In the genomic region with DNA sequence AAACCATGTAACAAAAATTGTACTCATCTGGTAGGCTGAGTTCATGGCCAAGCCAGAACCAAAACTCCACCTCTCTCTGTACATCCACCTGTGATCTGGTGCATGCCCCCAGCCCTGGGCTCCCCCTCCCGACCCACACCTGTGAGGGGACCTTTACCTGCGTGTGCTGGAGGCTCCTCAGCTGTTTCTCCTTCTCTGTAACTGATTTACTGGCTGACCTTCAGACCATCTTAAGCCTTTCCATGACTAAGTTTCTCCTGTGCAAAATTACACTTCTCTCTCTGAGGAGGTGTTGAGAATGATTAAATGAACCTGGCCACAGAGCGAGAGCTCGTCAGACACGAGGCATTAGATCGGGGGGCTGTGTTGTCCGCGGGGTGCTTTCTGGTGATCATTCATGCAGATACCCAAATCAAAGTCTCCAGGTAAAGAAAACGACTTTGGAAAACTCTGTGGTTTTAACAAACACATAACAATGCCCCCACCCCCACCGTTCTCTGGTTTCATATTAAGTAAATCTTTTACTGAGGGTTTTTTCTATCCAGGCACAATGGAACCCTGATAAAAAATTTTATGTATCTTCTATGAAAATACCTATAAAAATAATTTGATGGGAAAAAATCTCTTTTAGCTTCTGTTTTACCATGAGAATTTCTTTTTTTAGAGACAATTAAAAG, we compare ENCODE assay signal across 20 cellular contexts.
DNase-seq lines count a peak whose midpoint lies in the region; ATAC-seq, FAIRE-seq and TF ChIP-seq lines count a peak whose summit lies in the region.
"Had no signal": no experiment of that assay in that cellular context is flagged by ENCODE, and none has a peak within 500 bp of the region (broad histone marks: within the 10 kb centered on the region; RNA-seq: fewer than 3 reads in every experiment).

No MANE protein-coding gene starts in this region.

- H3K36me3 ChIP-seq in GM23338 (ENCODE audit: insufficient read depth) (no peaks in the 10 kb centered on the region), mesenchymal stem cell (ENCODE audit: control insufficient read depth in 1 of 2, insufficient read depth in 2 of 2, low read depth in 1 of 2, low read length in 2 of 2) (peaks cover 0 to 3% of the 10 kb centered on the region in 2 experiments)
- H3K36me3 ChIP-seq: heart left ventricle, SJSA1 had no signal

- H3K27me3 Mint-ChIP-seq in GM23338 (ENCODE audit: insufficient read depth, low read depth, poor library complexity), result no peaks in the 10 kb centered on the region
- H3K27me3 Mint-ChIP-seq: activated naive CD8-positive, alpha-beta T cell treated with anti-CD3 and anti-CD28 coated beads, Interleukin-2, amount 50 U/mL, for 24 hours; activated T-helper 17 cell treated with anti-CD3 and anti-CD28 coated beads, Interleukin-2, amount 50 U/mL, for 72 hours; CD4-positive, CD25-positive, alpha-beta regulatory T cell; stimulated activated naive CD8-positive, alpha-beta T cell treated with anti-CD3 and anti-CD28 coated beads, Interleukin-15, Interleukin-2, amounts not matched to agents 100 ng/mL and 50 ng/mL, for 24 hours had no signal

- H3K79me1 ChIP-seq in mesenchymal stem cell (replicated peaks; ENCODE audit: low read length, poor library complexity, severe bottlenecking), result peaks cover 23% of the 10 kb centered on the region

- H3K9me2 ChIP-seq in GM23338 (ENCODE audit: insufficient read depth), result no peaks in the 10 kb centered on the region

- H3K4ac ChIP-seq in mesenchymal stem cell (ENCODE audit: low read depth in 1 of 2, low read length in 2 of 2), result no peak overlapping the region

- no peak overlapping the region for H3K18ac ChIP-seq in mesenchymal stem cell (ENCODE audit: low read depth in 1 of 2, low read length in 2 of 2)

- H3F3A ChIP-seq in GM23338 (replicated peaks; ENCODE audit: low read depth), result no peaks in the 10 kb centered on the region

- no peaks in the 10 kb centered on the region for H3K79me2 ChIP-seq in GM23338 (replicated peaks; ENCODE audit: insufficient read depth)

- H3K4me3 Mint-ChIP-seq in GM23338, result no peak overlapping the region
- H3K4me3 Mint-ChIP-seq in stimulated activated effector memory CD8-positive, alpha-beta T cell treated with anti-CD3 and anti-CD28 coated beads, Interleukin-12 subunit alpha, Interleukin-12 subunit beta, amount 100 ng/mL, for 72 hours, result no peak overlapping the region
- H3K4me3 Mint-ChIP-seq: activated naive CD8-positive, alpha-beta T cell treated with anti-CD3 and anti-CD28 coated beads, Interleukin-2, amount 50 U/mL, for 24 hours; activated T-helper 17 cell treated with anti-CD3 and anti-CD28 coated beads, Interleukin-2, amount 50 U/mL, for 72 hours; CD4-positive, CD25-positive, alpha-beta regulatory T cell; stimulated activated naive CD8-positive, alpha-beta T cell treated with anti-CD3 and anti-CD28 coated beads, Interleukin-15, Interleukin-2, amounts not matched to agents 100 ng/mL and 50 ng/mL, for 24 hours had no signal

- H2AK5ac ChIP-seq in mesenchymal stem cell (ENCODE audit: low read length, severe bottlenecking), result no peak overlapping the region

- no peak for ATAC-seq in GM23338
- no peak for ATAC-seq in stimulated activated effector memory CD8-positive, alpha-beta T cell treated with anti-CD3 and anti-CD28 coated beads, Interleukin-12 subunit alpha, Interleukin-12 subunit beta, amount 100 ng/mL, for 72 hours
- no peak for ATAC-seq in HG03159 (IDR thresholded peaks at IDR 0.05; ENCODE audit: unreplicated experiment)
- no peak for ATAC-seq in SK-N-SH treated with all-trans-retinoic acid at 6 μM for 48 hours
- ATAC-seq: activated naive CD8-positive, alpha-beta T cell treated with anti-CD3 and anti-CD28 coated beads, Interleukin-2, amount 50 U/mL, for 24 hours; activated T-helper 17 cell treated with anti-CD3 and anti-CD28 coated beads, Interleukin-2, amount 50 U/mL, for 72 hours had no signal

- no peak overlapping the region for H2BK120ac ChIP-seq in mesenchymal stem cell (ENCODE audit: low read depth, low read length)

- H3K36me3 Mint-ChIP-seq in GM23338 (ENCODE audit: low read depth), result no peaks in the 10 kb centered on the region
- H3K36me3 Mint-ChIP-seq in stimulated activated effector memory CD8-positive, alpha-beta T cell treated with anti-CD3 and anti-CD28 coated beads, Interleukin-12 subunit alpha, Interleukin-12 subunit beta, amount 100 ng/mL, for 72 hours, result no peaks in the 10 kb centered on the region
- H3K36me3 Mint-ChIP-seq: CD4-positive, CD25-positive, alpha-beta regulatory T cell had no signal

- no peak overlapping the region for H3K9ac ChIP-seq in mesenchymal stem cell (ENCODE audit: low read length)

- no peak overlapping the region for H3K4me3 ChIP-seq in GM23338
- no peak overlapping the region for H3K4me3 ChIP-seq in mesenchymal stem cell (ENCODE audit: insufficient read depth in 1 of 2, low read depth in 1 of 2, low read length in 2 of 2)
- H3K4me3 ChIP-seq: heart left ventricle, SJSA1 had no signal

- H3K27me3 ChIP-seq in GM23338 (ENCODE audit: insufficient read depth), result no peaks in the 10 kb centered on the region
- no peaks in the 10 kb centered on the region for H3K27me3 ChIP-seq in mesenchymal stem cell (ENCODE audit: control insufficient read depth in 1 of 2, insufficient read depth in 1 of 2, low read length in 2 of 2)
- H3K27me3 ChIP-seq: heart left ventricle, SJSA1 had no signal

- peak; percentile 21 for FAIRE-seq in GM18507 (lab: Jason Lieb, UNC)

- H3K9me3 ChIP-seq in mesenchymal stem cell (ENCODE audit: control insufficient read depth, low read length), result no peaks in the 10 kb centered on the region
- H3K9me3 ChIP-seq: heart left ventricle, SJSA1 had no signal

- H3K4me1 ChIP-seq in GM23338 (ENCODE audit: insufficient read depth), result no peaks in the 10 kb centered on the region
- H3K4me1 ChIP-seq in mesenchymal stem cell (ENCODE audit: control insufficient read depth, insufficient read depth, low read depth, low read length), result peaks cover 10% of the 10 kb centered on the region
- H3K4me1 ChIP-seq: SJSA1 had no signal

- no peak overlapping the region for H3K23ac ChIP-seq in mesenchymal stem cell (ENCODE audit: low read length in 2 of 2)

- no peaks in the 10 kb centered on the region for H3K9me3 Mint-ChIP-seq in GM23338
- peaks cover 8% of the 10 kb centered on the region for H3K9me3 Mint-ChIP-seq in stimulated activated effector memory CD8-positive, alpha-beta T cell treated with anti-CD3 and anti-CD28 coated beads, Interleukin-12 subunit alpha, Interleukin-12 subunit beta, amount 100 ng/mL, for 72 hours

- H2BK5ac ChIP-seq in mesenchymal stem cell (ENCODE audit: low read depth, low read length, poor library complexity, severe bottlenecking), result no peak overlapping the region

- no peaks in the 10 kb centered on the region for H4K20me1 ChIP-seq in GM23338 (replicated peaks; ENCODE audit: insufficient read depth)

- peaks cover 6% of the 10 kb centered on the region; the same call in 2 of the 3 replicates for H3K4me1 Mint-ChIP-seq in GM23338
- H3K4me1 Mint-ChIP-seq in stimulated activated effector memory CD8-positive, alpha-beta T cell treated with anti-CD3 and anti-CD28 coated beads, Interleukin-12 subunit alpha, Interleukin-12 subunit beta, amount 100 ng/mL, for 72 hours, result no peaks in the 10 kb centered on the region
- H3K4me1 Mint-ChIP-seq: activated naive CD8-positive, alpha-beta T cell treated with anti-CD3 and anti-CD28 coated beads, Interleukin-2, amount 50 U/mL, for 24 hours; activated T-helper 17 cell treated with anti-CD3 and anti-CD28 coated beads, Interleukin-2, amount 50 U/mL, for 72 hours; CD4-positive, CD25-positive, alpha-beta regulatory T cell had no signal

- 0 out of 2 replicates have a peak overlapping the region, but pooled peaks have one; percentile 5 for H3K27ac Mint-ChIP-seq in GM23338
- H3K27ac Mint-ChIP-seq in stimulated activated effector memory CD8-positive, alpha-beta T cell treated with anti-CD3 and anti-CD28 coated beads, Interleukin-12 subunit alpha, Interleukin-12 subunit beta, amount 100 ng/mL, for 72 hours, result no peak overlapping the region
- H3K27ac Mint-ChIP-seq: activated naive CD8-positive, alpha-beta T cell treated with anti-CD3 and anti-CD28 coated beads, Interleukin-2, amount 50 U/mL, for 24 hours; activated T-helper 17 cell treated with anti-CD3 and anti-CD28 coated beads, Interleukin-2, amount 50 U/mL, for 72 hours; CD4-positive, CD25-positive, alpha-beta regulatory T cell; stimulated activated naive CD8-positive, alpha-beta T cell treated with anti-CD3 and anti-CD28 coated beads, Interleukin-15, Interleukin-2, amounts not matched to agents 100 ng/mL and 50 ng/mL, for 24 hours had no signal

- H4K91ac ChIP-seq in mesenchymal stem cell (ENCODE audit: low read length), result no peak overlapping the region

- H3K27ac ChIP-seq in GM23338 (ENCODE audit: low read depth), result no peak overlapping the region
- H3K27ac ChIP-seq in VCaP, result peak overlapping the region; percentile 40
- peak overlapping the region; percentile 79 for H3K27ac ChIP-seq in mesenchymal stem cell (ENCODE audit: low read length, poor library complexity, severe bottlenecking)
- H3K27ac ChIP-seq: heart left ventricle, SJSA1 had no signal

- no peak overlapping the region for H3K14ac ChIP-seq in mesenchymal stem cell (ENCODE audit: low read length in 2 of 2)

- no peak overlapping the region for H2BK15ac ChIP-seq in mesenchymal stem cell (ENCODE audit: low read depth, poor library complexity, severe bottlenecking)

- no peak overlapping the region for H2AFZ ChIP-seq in GM23338
- H2AFZ ChIP-seq in mesenchymal stem cell (ENCODE audit: low read depth, low read length), result no peak overlapping the region

- H2BK12ac ChIP-seq in mesenchymal stem cell (ENCODE audit: low read length in 2 of 2), result no peak overlapping the region

- 94% methylated on average over 8 of the region's 10 CpGs for WGBS in mesenchymal stem cell

- DNase-seq in GM18507 (ENCODE audit: extremely low spot score, insufficient read length, low read depth) (no peak), GM23338 (ENCODE audit: low spot score) (no peak), mesenchymal stem cell (no peak), HT-29 (ENCODE audit: low spot score) (no peak)
- DNase-seq in stimulated activated effector memory CD8-positive, alpha-beta T cell treated with anti-CD3 and anti-CD28 coated beads, Interleukin-12 subunit alpha, Interleukin-12 subunit beta, amount 100 ng/mL, for 72 hours (ENCODE audit: low spot score in 2 of 2), result no peak
- DNase-seq: activated naive CD8-positive, alpha-beta T cell treated with anti-CD3 and anti-CD28 coated beads, Interleukin-2, amount 50 U/mL, for 24 hours; CD4-positive, CD25-positive, alpha-beta regulatory T cell; DND-41; HCEC 1CT; heart left ventricle; midbrain; NCI-H2029 treated with DMSO at 0.1 percent for 48 hours; NCI-H510A treated with DMSO at 0.1 percent for 48 hours; retina had no signal

- no peak overlapping the region for H3K4me2 ChIP-seq in GM23338
- H3K4me2 ChIP-seq in mesenchymal stem cell (ENCODE audit: low read length, poor library complexity, severe bottlenecking), result peak overlapping the region; percentile 55

- no peak for TF ChIP-seq CTCF in GM23338 (conservative IDR thresholded peaks at IDR 0.05; ENCODE audit: low read depth in 2 of 2)
- no peak for TF ChIP-seq CTCF in VCaP (conservative IDR thresholded peaks at IDR 0.05)

- no peak overlapping the region for H4K8ac ChIP-seq in mesenchymal stem cell (ENCODE audit: low read length)

TF ChIP-seq in GM23338, 12 proteins besides CTCF, POLR2A, EP300 and RAD21:
- no peak for TF ChIP-seq STAT1 (IDR thresholded peaks at IDR 0.05; ENCODE audit: unreplicated experiment)
TF ChIP-seq in GM23338: peak in this region for 0.

TF ChIP-seq in SK-N-SH treated with all-trans-retinoic acid at 6 μM for 48 hours, 23 proteins besides CTCF, POLR2A, EP300 and RAD21 (continues in another document):
- TF ChIP-seq ISL1 (CRISPR knock-in tag; IDR thresholded peaks at IDR 0.05), result no peak
